Comparison of ENCODE assay signal across 15 cellular contexts in genomic region chr3:159844383-159844730, GRCh38. TPM values are rescaled to one million over a fixed set of nuclear protein-coding genes. Genes with fewer than 3 reads are reported as not detected.
DNase-seq lines count a peak whose midpoint lies in the region; TF ChIP-seq lines count a peak whose summit lies in the region.
"Had no signal": no experiment of that assay in that cellular context is flagged by ENCODE, and none has a peak within 500 bp of the region (broad histone marks: within the 10 kb centered on the region; RNA-seq: fewer than 3 reads in every experiment).

No MANE protein-coding gene starts in this region.

- H3K9me3 ChIP-seq in stomach smooth muscle (ENCODE audit: control insufficient read depth in 2 of 2, low read length in 2 of 2) = no peaks in the 10 kb centered on the region
- H3K9me3 ChIP-seq: prostate gland had no signal

- peak overlapping the region; percentile 60 to 94 (median 90) for H3K27ac Mint-ChIP-seq in brain
- H3K27ac Mint-ChIP-seq: activated CD8-positive, alpha-beta memory T cell treated with anti-CD3 and anti-CD28 coated beads, Interleukin-2, amount 10 ng/mL, durations not matched to agents 7 days and 5 days; activated naive CD4-positive, alpha-beta T cell treated with anti-CD3 and anti-CD28 coated beads, Interleukin-2, amount 10 ng/mL, durations not matched to agents 7 days and 5 days; stimulated activated memory B cell treated with anti-CD40 and anti-IgM and Interleukin-4, amounts not matched to agents 10 μg/mL and 1 μg/mL and 100 μg/mL, for 72 hours had no signal

- peak overlapping the region in 1 of 2 donors; percentile 31 for H3K4me3 ChIP-seq in stomach smooth muscle (ENCODE audit: low read length in 2 of 2)
- H3K4me3 ChIP-seq: prostate gland had no signal

- no peak for TF ChIP-seq CTCF in brain (conservative IDR thresholded peaks at IDR 0.05)

- no peaks in the 10 kb centered on the region for H3K27me3 ChIP-seq in stomach smooth muscle (ENCODE audit: control insufficient read depth in 1 of 2, insufficient read depth in 2 of 2, low read length in 2 of 2)

- peak; percentile 27 to 28 for DNase-seq in Kasumi-1 (lab: John Stamatoyannopoulos, UW)
- peak; percentile 59 for DNase-seq in inferior parietal cortex (ENCODE audit: extremely low spot score)
- no peak for DNase-seq in MV-4-11 (lab: John Stamatoyannopoulos, UW)
- DNase-seq in EL = no peak
- no peak for DNase-seq in NCI-H1417 (lab: John Stamatoyannopoulos, UW)
- DNase-seq: activated CD8-positive, alpha-beta memory T cell treated with anti-CD3 and anti-CD28 coated beads, Interleukin-2, amount 10 ng/mL, durations not matched to agents 7 days and 5 days; activated naive CD4-positive, alpha-beta T cell treated with anti-CD3 and anti-CD28 coated beads, Interleukin-2, amount 10 ng/mL, durations not matched to agents 7 days and 5 days; midbrain; NCI-H2029 treated with DMSO at 0.1 percent for 48 hours; stimulated activated CD4-positive, alpha-beta T cell treated with anti-CD3 and anti-CD28 coated beads, Interleukin-4, amount 100 ng/mL, for 24 hours; WERI-Rb-1 had no signal

- no peaks in the 10 kb centered on the region for H3K36me3 ChIP-seq in stomach smooth muscle (ENCODE audit: control insufficient read depth in 2 of 2, insufficient read depth in 2 of 2, low read length in 2 of 2)
- H3K36me3 ChIP-seq: prostate gland, WERI-Rb-1 had no signal

- H3K4me3 Mint-ChIP-seq in brain = peak overlapping the region; percentile 68 to 86 (median 73)
- H3K4me3 Mint-ChIP-seq: activated CD8-positive, alpha-beta memory T cell treated with anti-CD3 and anti-CD28 coated beads, Interleukin-2, amount 10 ng/mL, durations not matched to agents 7 days and 5 days; activated naive CD4-positive, alpha-beta T cell treated with anti-CD3 and anti-CD28 coated beads, Interleukin-2, amount 10 ng/mL, durations not matched to agents 7 days and 5 days; stimulated activated memory B cell treated with anti-CD40 and anti-IgM and Interleukin-4, amounts not matched to agents 10 μg/mL and 1 μg/mL and 100 μg/mL, for 72 hours had no signal

- H3K9ac ChIP-seq in stomach smooth muscle (ENCODE audit: low read length in 2 of 2) = peak overlapping the region in 1 of 2 donors; percentile 13

- H3K27me3 Mint-ChIP-seq in brain = peaks cover 6% of the 10 kb centered on the region

- H3K27ac ChIP-seq in stomach smooth muscle (ENCODE audit: low read length) = peak overlapping the region; percentile 58
- H3K27ac ChIP-seq: prostate gland, WERI-Rb-1 had no signal

- H3K4me1 Mint-ChIP-seq in brain = peaks cover 86% of the 10 kb centered on the region

- peaks cover 12% of the 10 kb centered on the region for H3K36me3 Mint-ChIP-seq in brain
- H3K36me3 Mint-ChIP-seq: activated CD8-positive, alpha-beta memory T cell treated with anti-CD3 and anti-CD28 coated beads, Interleukin-2, amount 10 ng/mL, durations not matched to agents 7 days and 5 days; activated naive CD4-positive, alpha-beta T cell treated with anti-CD3 and anti-CD28 coated beads, Interleukin-2, amount 10 ng/mL, durations not matched to agents 7 days and 5 days; stimulated activated memory B cell treated with anti-CD40 and anti-IgM and Interleukin-4, amounts not matched to agents 10 μg/mL and 1 μg/mL and 100 μg/mL, for 72 hours had no signal

- peaks cover 55% of the 10 kb centered on the region for H3K4me1 ChIP-seq in stomach smooth muscle (ENCODE audit: control insufficient read depth, insufficient read depth, low read length)
- H3K4me1 ChIP-seq: prostate gland had no signal

- H3K9me3 Mint-ChIP-seq in brain = peaks cover 0 to 9% (median 4%) of the 10 kb centered on the region in 5 experiments
- H3K9me3 Mint-ChIP-seq: activated naive CD4-positive, alpha-beta T cell treated with anti-CD3 and anti-CD28 coated beads, Interleukin-2, amount 10 ng/mL, durations not matched to agents 7 days and 5 days; stimulated activated memory B cell treated with anti-CD40 and anti-IgM and Interleukin-4, amounts not matched to agents 10 μg/mL and 1 μg/mL and 100 μg/mL, for 72 hours had no signal

RNA-seq across cellular contexts. Expression of gene SCHIP1, which starts 4.7 kb away (rescaled TPM):
- 51.7 TPM for polyA plus RNA-seq in brain (ENCODE audit: insufficient read depth, low read depth, low replicate concordance)

Comparison
In these comparisons a context has a peak if more than half of its experiments do, and no peak if none do; other contexts are left out.
1. DNase-seq: peak in Kasumi-1 (2 of 2) and inferior parietal cortex (single experiment); none in MV-4-11 (single experiment), EL (single experiment) and NCI-H1417 (0 of 3).